Comparison of ENCODE assay signal across 12 cellular contexts in the genomic region with DNA sequence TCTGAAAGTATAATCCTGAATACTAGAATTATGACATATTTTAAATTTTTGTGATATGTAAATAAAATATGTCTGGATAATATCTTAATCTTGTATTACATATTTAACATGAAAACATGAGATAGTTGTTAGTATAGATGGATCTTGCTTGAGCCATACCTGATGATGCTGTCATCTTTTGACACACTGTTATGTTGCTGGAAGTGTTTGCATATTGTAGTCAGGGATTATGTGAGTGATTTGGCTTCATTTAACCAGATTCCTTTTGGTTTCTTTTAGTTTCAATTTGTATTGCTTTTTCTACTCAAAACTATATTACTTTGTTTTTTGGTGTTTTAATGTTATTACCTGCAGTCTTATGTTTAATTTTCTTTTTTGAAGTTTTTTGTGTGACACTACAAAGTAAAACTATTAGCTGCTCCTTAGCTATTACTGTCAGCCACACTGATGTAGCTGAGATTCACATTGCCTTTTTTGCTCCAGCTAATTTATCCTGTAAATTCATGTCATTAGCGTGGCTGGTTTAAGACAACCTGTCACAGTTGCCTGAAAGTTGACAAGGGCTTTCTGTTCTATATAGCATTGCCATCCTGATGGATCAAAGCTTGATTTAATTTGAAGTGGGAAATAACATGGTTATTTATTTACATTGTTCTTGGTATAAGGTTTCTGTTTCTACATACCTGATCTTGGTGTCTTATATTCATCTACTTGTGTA. TPM values are rescaled to one million over a fixed set of nuclear protein-coding genes. Genes with fewer than 3 reads are reported as not detected.
DNase-seq lines count a peak whose midpoint lies in the region; ATAC-seq and TF ChIP-seq lines count a peak whose summit lies in the region.
"Had no signal": no experiment of that assay in that cellular context is flagged by ENCODE, and none has a peak within 500 bp of the region (broad histone marks: within the 10 kb centered on the region; RNA-seq: fewer than 3 reads in every experiment).

No MANE protein-coding gene starts in this region.

- POLR2A ChIA-PET in OCI-LY7 (lab: Charles Lee) (interaction anchor here (0.6 to 1.9 kb wide), 6 partner anchors 15 to 547 kb away, joined by 3 to 8 read pairs (median 4); partner anchors contain the start of genes ADH5 and METAP1), A673 (lab: Charles Lee; ENCODE audit: low non-redundant PET) (no interaction called here)
- POLR2A ChIA-PET in naive thymus-derived CD4-positive, alpha-beta T cell (lab: Charles Lee), result interaction anchor here (1.3 kb wide), 1 partner anchor 34 kb away, joined by 7 read pairs; the partner anchor contains the start of gene METAP1

- no peaks in the 10 kb centered on the region for H3K27me3 ChIP-seq in naive thymus-derived CD4-positive, alpha-beta T cell (ENCODE audit: control insufficient read depth in 2 of 2, insufficient read depth in 2 of 2, low read length in 2 of 2)
- no peaks in the 10 kb centered on the region for H3K27me3 ChIP-seq in A673 (replicated peaks; ENCODE audit: insufficient read depth, low read depth, low read length, poor library complexity)

- H3K4me2 ChIP-seq in OCI-LY7 (ENCODE audit: low read length), result peak overlapping the region; percentile 37

- peak overlapping the region in 8 of 9 donors; percentile 13 to 53 (median 38) for H3K27ac Mint-ChIP-seq in naive thymus-derived CD4-positive, alpha-beta T cell

- no peaks in the 10 kb centered on the region for H3K9me3 Mint-ChIP-seq in naive thymus-derived CD4-positive, alpha-beta T cell
- H3K9me3 Mint-ChIP-seq: activated T-cell treated with anti-CD3 and anti-CD28 coated beads, Interleukin-2, amount 50 U/mL, for 4 hours had no signal

- H3K27me3 Mint-ChIP-seq in naive thymus-derived CD4-positive, alpha-beta T cell, result no peaks in the 10 kb centered on the region

- H3K36me3 Mint-ChIP-seq in naive thymus-derived CD4-positive, alpha-beta T cell, result peaks cover 4 to 31% (median 15%) of the 10 kb centered on the region in 5 donors

- TF ChIP-seq CTCF in OCI-LY7 (conservative IDR thresholded peaks at IDR 0.05; ENCODE audit: low read length) (no peak), A673 (conservative IDR thresholded peaks at IDR 0.05; ENCODE audit: low read depth, low read length) (no peak)

- H2AFZ ChIP-seq in OCI-LY7 (ENCODE audit: low read length), result no peak overlapping the region

- peak overlapping the region in 2 of 10 donors; percentile 18 to 28 for H3K4me3 Mint-ChIP-seq in naive thymus-derived CD4-positive, alpha-beta T cell
- H3K4me3 Mint-ChIP-seq: activated T-cell treated with anti-CD3 and anti-CD28 coated beads, Interleukin-2, amount 50 U/mL, for 4 hours had no signal

- DNase-seq in OCI-LY7 (ENCODE audit: low spot score) (no peak), A673 (ENCODE audit: low spot score) (no peak), NCI-H82 (lab: John Stamatoyannopoulos, UW) (no peak), GOT3 (lab: John Stamatoyannopoulos, UW) (no peak), DMS153 treated with DMSO at 0.1 percent for 48 hours (lab: John Stamatoyannopoulos, UW; ENCODE audit: unreplicated experiment) (no peak)
- DNase-seq in naive thymus-derived CD4-positive, alpha-beta T cell, result no peak
- DNase-seq: activated T-cell treated with anti-CD3 and anti-CD28 coated beads, Interleukin-2, amount 50 U/mL, for 4 hours; erythroblast; nucleus accumbens; stimulated activated CD4-positive, alpha-beta T cell treated with anti-CD3 and anti-CD28 coated beads, Interleukin-1b, Interleukin-23, amount 100 ng/mL, for 48 hours had no signal

- H3K79me2 ChIP-seq in OCI-LY7 (ENCODE audit: insufficient read depth, low read depth, low read length), result peaks cover 77% of the 10 kb centered on the region

- H3K9me2 ChIP-seq in OCI-LY7 (ENCODE audit: insufficient read depth, low read length), result no peaks in the 10 kb centered on the region

- H3K27ac ChIP-seq in OCI-LY7 (ENCODE audit: low read depth, low read length, poor library complexity, severe bottlenecking) (peak overlapping the region; percentile 9), A673 (ENCODE audit: low read depth, low read length, poor library complexity, severe bottlenecking) (no peak overlapping the region)
- H3K27ac ChIP-seq in naive thymus-derived CD4-positive, alpha-beta T cell (ENCODE audit: low read depth, low read length), result no peak overlapping the region

- intact Hi-C loops in OCI-LY7 (cut with micrococcal nuclease; ENCODE audit: unreplicated experiment), result no loop called here
- intact Hi-C loops in naive thymus-derived CD4-positive, alpha-beta T cell (cut with micrococcal nuclease), result no loop called here
- intact Hi-C loops in A673 (cut with micrococcal nuclease; ENCODE audit: unreplicated experiment), result no loop called here

- H3K4me3 ChIP-seq in OCI-LY7 (ENCODE audit: low read depth, low read length, poor library complexity, severe bottlenecking) (no peak overlapping the region), A673 (ENCODE audit: low read depth, low read length, poor library complexity, severe bottlenecking) (no peak overlapping the region)
- H3K4me3 ChIP-seq in naive thymus-derived CD4-positive, alpha-beta T cell (ENCODE audit: low read length), result no peak overlapping the region

- ATAC-seq in GM18511 (IDR thresholded peaks at IDR 0.05; ENCODE audit: unreplicated experiment), result peak; percentile 73
- peak; percentile 67 for ATAC-seq in HG02623 (IDR thresholded peaks at IDR 0.05; ENCODE audit: unreplicated experiment)
- ATAC-seq in naive thymus-derived CD4-positive, alpha-beta T cell, result no peak

- peaks cover 7% of the 10 kb centered on the region for H4K20me1 ChIP-seq in OCI-LY7 (ENCODE audit: insufficient read depth, low read length)

- no TSS peak for BruUV-seq in OCI-LY7 (replicated peaks; lab: Mats Ljungman, UMichigan)
- BruUV-seq in A673 (replicated peaks; lab: Mats Ljungman, UMichigan), result no TSS peak

- peaks cover 49% of the 10 kb centered on the region for H3K36me3 ChIP-seq in OCI-LY7 (ENCODE audit: insufficient read depth, low read length)
- H3K36me3 ChIP-seq in naive thymus-derived CD4-positive, alpha-beta T cell (ENCODE audit: control insufficient read depth in 2 of 3, insufficient read depth in 3 of 3, low read length in 3 of 3), result peaks cover 0 to 4% (median 0%) of the 10 kb centered on the region in 3 experiments
- no peaks in the 10 kb centered on the region for H3K36me3 ChIP-seq in A673 (ENCODE audit: insufficient read depth, low read length, poor library complexity, severe bottlenecking)

- CTCF ChIA-PET in OCI-LY7 (lab: Charles Lee; ENCODE audit: unreplicated experiment), result interaction anchor here (1.0 kb wide), 1 partner anchor 10 kb away, joined by 5 read pairs; no protein-coding TSS in a partner anchor
- CTCF ChIA-PET in naive thymus-derived CD4-positive, alpha-beta T cell (lab: Charles Lee), result no interaction called here
- CTCF ChIA-PET in A673 (lab: Charles Lee), result no interaction called here

- H3K4me1 ChIP-seq in OCI-LY7 (ENCODE audit: insufficient read depth, low read length, poor library complexity, severe bottlenecking) (peaks cover 17% of the 10 kb centered on the region), A673 (ENCODE audit: insufficient read depth, low read length, poor library complexity, severe bottlenecking) (peaks cover 16% of the 10 kb centered on the region)
- no peaks in the 10 kb centered on the region for H3K4me1 ChIP-seq in naive thymus-derived CD4-positive, alpha-beta T cell (ENCODE audit: control insufficient read depth in 2 of 2, insufficient read depth in 2 of 2, low read length in 2 of 2)

- H3K4me1 Mint-ChIP-seq in naive thymus-derived CD4-positive, alpha-beta T cell, result peaks cover 35 to 76% (median 66%) of the 10 kb centered on the region in 7 donors

- H3K9me3 ChIP-seq in OCI-LY7 (ENCODE audit: low read length), result no peaks in the 10 kb centered on the region
- H3K9me3 ChIP-seq in naive thymus-derived CD4-positive, alpha-beta T cell (ENCODE audit: control insufficient read depth in 2 of 3, low read length in 3 of 3), result no peaks in the 10 kb centered on the region
- H3K9me3 ChIP-seq in A673 (ENCODE audit: low read depth, low read length, poor library complexity, severe bottlenecking), result no peaks in the 10 kb centered on the region

RNA-seq across cellular contexts. Expression of gene METAP1, which starts 33.7 kb away (rescaled TPM):
- 42.6 and 46.8 TPM in 2 replicates for total RNA-seq in OCI-LY7 (2014; rRNA removed; shearing (Covaris generic))
- total RNA-seq in OCI-LY7 (2022) (52.8 and 53.6 TPM in 2 replicates), A673 (2021) (72.2 and 81.3 TPM in 2 replicates)
- 10 to 100 TPM; 29.1 to 50.7 (median 40.2) TPM for total RNA-seq in naive thymus-derived CD4-positive, alpha-beta T cell
- 10 to 100 TPM; 26.0 to 30.4 TPM for polyA plus RNA-seq in naive thymus-derived CD4-positive, alpha-beta T cell

RNA-seq across cellular contexts. Expression of gene ADH5, which starts 59.4 kb away (rescaled TPM):
- 50.0 and 62.6 TPM in 2 replicates for total RNA-seq in OCI-LY7 (2014; rRNA removed; shearing (Covaris generic))
- total RNA-seq in OCI-LY7 (2022), result 84.5 and 88.6 TPM in 2 replicates
- total RNA-seq in naive thymus-derived CD4-positive, alpha-beta T cell, result 100 to 1,000 TPM in 1 of 5 experiments, 10 to 100 TPM in 4; 42.7 to 102 (median 74.0) TPM
- 100 to 1,000 TPM; 143 to 174 TPM for polyA plus RNA-seq in naive thymus-derived CD4-positive, alpha-beta T cell
- 220 and 223 TPM in 2 replicates for total RNA-seq in A673 (2021)
